1 cellular context compared by ENCODE assay signal in the genomic region with DNA sequence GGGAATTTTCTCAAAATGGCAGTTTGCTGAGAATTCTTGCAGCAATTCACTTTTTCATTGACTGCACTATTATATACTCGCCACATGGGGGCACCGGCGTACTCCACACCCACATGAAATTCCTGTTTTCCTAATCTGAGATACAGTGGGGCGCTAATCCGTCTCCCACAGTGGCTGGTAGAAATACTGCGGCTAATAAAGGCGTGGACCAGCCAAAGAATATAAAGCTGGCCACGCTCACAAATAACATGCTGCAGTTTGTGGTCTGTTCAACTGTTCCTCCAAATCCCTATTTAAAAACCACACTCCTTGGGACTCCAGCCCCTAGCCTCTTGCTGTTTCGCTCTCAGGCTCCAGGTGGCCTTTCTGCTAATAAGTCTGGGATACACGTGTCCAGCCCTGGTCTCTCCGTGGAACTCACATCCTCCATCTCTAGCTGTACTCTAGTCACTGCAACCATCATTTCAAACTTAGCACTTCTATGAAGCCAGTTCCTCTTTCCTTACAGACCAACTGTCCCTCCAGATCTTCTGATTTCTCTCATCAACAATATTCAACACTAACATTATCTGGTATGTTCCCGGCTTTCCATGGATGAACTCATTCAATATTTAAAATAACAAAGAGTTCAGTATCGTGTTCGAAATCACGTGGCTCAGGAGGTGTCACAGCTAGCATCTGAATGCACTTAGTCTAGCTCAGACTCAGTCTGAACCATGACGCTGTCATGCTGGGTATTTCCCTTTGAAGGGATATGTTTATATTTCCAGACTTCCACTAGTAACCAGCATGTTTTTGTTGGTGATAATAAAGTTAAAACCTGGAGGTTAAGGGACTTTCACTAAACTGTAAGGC.
A peak's percentile ranks its signal among the peaks of the same experiment; 100 is the strongest.
TF ChIP-seq lines count a peak whose summit lies in the region.

No MANE protein-coding gene starts in this region.

TF ChIP-seq in K562, 482 proteins besides CTCF, POLR2A, EP300 and RAD21 (continued from another document and continues in another):
- TF ChIP-seq, protein P1, sequence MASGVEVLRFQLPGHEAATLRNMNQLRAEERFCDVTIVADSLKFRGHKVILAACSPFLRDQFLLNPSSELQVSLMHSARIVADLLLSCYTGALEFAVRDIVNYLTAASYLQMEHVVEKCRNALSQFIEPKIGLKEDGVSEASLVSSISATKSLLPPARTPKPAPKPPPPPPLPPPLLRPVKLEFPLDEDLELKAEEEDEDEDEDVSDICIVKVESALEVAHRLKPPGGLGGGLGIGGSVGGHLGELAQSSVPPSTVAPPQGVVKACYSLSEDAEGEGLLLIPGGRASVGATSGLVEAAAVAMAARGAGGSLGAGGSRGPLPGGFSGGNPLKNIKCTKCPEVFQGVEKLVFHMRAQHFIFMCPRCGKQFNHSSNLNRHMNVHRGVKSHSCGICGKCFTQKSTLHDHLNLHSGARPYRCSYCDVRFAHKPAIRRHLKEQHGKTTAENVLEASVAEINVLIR (CRISPR knock-in tag; IDR thresholded peaks at IDR 0.05): no peak
- TF ChIP-seq MYC (IDR thresholded peaks at IDR 0.05; ENCODE audit: low read depth, low read length) (peak; percentile 74; the same call in 1 of the 2 replicates), MYC (CRISPR knock-in tag; IDR thresholded peaks at IDR 0.05; ENCODE audit: borderline replicate concordance, low read depth) (no peak), RAD51 (IDR thresholded peaks at IDR 0.05; ENCODE audit: borderline replicate concordance, low read depth) (no peak), TAF1 (IDR thresholded peaks at IDR 0.05; ENCODE audit: control insufficient read depth, extremely low read depth, insufficient read depth, low read length, severe bottlenecking) (no peak), MXI1 (IDR thresholded peaks at IDR 0.05; ENCODE audit: low read depth, low read length) (no peak), NRF1 (conservative IDR thresholded peaks at IDR 0.05 in 1 of 2, IDR thresholded peaks at IDR 0.05 in 1 of 2) (0 out of 4 replicates have a peak, but pooled peaks of 1 of the 2 experiments have one; percentile 11), ZKSCAN3 (CRISPR knock-in tag; IDR thresholded peaks at IDR 0.05) (no peak), POU5F1 (IDR thresholded peaks at IDR 0.05; ENCODE audit: borderline replicate concordance, low read depth, low read length, partially characterized antibody) (no peak), LARP7 (IDR thresholded peaks at IDR 0.05) (no peak), ARID2 (IDR thresholded peaks at IDR 0.05) (0 out of 2 replicates have a peak, but pooled peaks have one; percentile 41), ZNF174 (CRISPR knock-in tag; IDR thresholded peaks at IDR 0.05) (no peak), SREBF1 (IDR thresholded peaks at IDR 0.05; ENCODE audit: borderline replicate concordance, low read depth, low read length) (no peak), FOXJ3 (CRISPR knock-in tag; IDR thresholded peaks at IDR 0.05) (no peak), E2F3 (CRISPR knock-in tag; IDR thresholded peaks at IDR 0.05) (no peak), ASH1L (IDR thresholded peaks at IDR 0.05; ENCODE audit: borderline replicate concordance, low read depth, partially characterized antibody) (no peak), HNRNPUL1 (IDR thresholded peaks at IDR 0.05; ENCODE audit: low read length) (no peak), TCFL5 (CRISPR knock-in tag; conservative IDR thresholded peaks at IDR 0.05) (0 out of 2 replicates have a peak, but pooled peaks have one; percentile 14), PYGO2 (tag; IDR thresholded peaks at IDR 0.05) (no peak), CREBBP (IDR thresholded peaks at IDR 0.05; ENCODE audit: low read depth, low read length) (no peak), CXXC5 (CRISPR knock-in tag; IDR thresholded peaks at IDR 0.05) (0 out of 2 replicates have a peak, but pooled peaks have one; percentile 26), ZNF644 (tag; IDR thresholded peaks at IDR 0.05; ENCODE audit: low read depth) (no peak), ZNF408 (CRISPR knock-in tag; IDR thresholded peaks at IDR 0.05; ENCODE audit: low read depth) (no peak), ZNF583 (CRISPR knock-in tag; IDR thresholded peaks at IDR 0.05) (no peak), BRCA1 (IDR thresholded peaks at IDR 0.05) (no peak), BRCA1 (CRISPR knock-in tag; IDR thresholded peaks at IDR 0.05) (no peak), KLF13 (tag; IDR thresholded peaks at IDR 0.05; ENCODE audit: borderline replicate concordance, low read depth) (no peak), RCOR1 (IDR thresholded peaks at IDR 0.05; ENCODE audit: borderline replicate concordance in 1 of 2, low read depth in 2 of 2, low read length in 2 of 2) (no peak; a peak in 1 of 4 replicates), MAFK (IDR thresholded peaks at IDR 0.05; ENCODE audit: low read length) (no peak), MED1 (CRISPR knock-in tag; IDR thresholded peaks at IDR 0.05; ENCODE audit: borderline replicate concordance) (no peak), ZNF24 (IDR thresholded peaks at IDR 0.05) (peak; percentile 56; the same call in 1 of the 2 replicates), JUND (IDR thresholded peaks at IDR 0.05; ENCODE audit: borderline replicate concordance, low read depth, low read length) (no peak), JUND (tag; IDR thresholded peaks at IDR 0.05; ENCODE audit: borderline replicate concordance, low read depth, low read length) (no peak), PURB (CRISPR knock-in tag; IDR thresholded peaks at IDR 0.05; ENCODE audit: low read depth) (no peak), TEAD2 (tag; IDR thresholded peaks at IDR 0.05) (peak; percentile 55; the same call in 1 of the 2 replicates), CHD2 (IDR thresholded peaks at IDR 0.05; ENCODE audit: low read depth, low read length) (no peak), CEBPB (tag; IDR thresholded peaks at IDR 0.05) (0 out of 2 replicates have a peak, but pooled peaks have one; percentile 6), PRPF4 (IDR thresholded peaks at IDR 0.05; ENCODE audit: insufficient read depth, low read depth, low read length, poor library complexity, severe bottlenecking) (no peak), KDM5B (IDR thresholded peaks at IDR 0.05; ENCODE audit: insufficient replicate concordance, low read depth, low read length) (no peak), ZFPM2 (CRISPR knock-in tag; IDR thresholded peaks at IDR 0.05) (no peak), CBX3 (IDR thresholded peaks at IDR 0.05; ENCODE audit: borderline replicate concordance in 1 of 2, low read length in 2 of 2) (no peak), BDP1 (IDR thresholded peaks at IDR 0.05; ENCODE audit: insufficient read depth, insufficient read length) (no peak)
- TF ChIP-seq, protein P2, sequence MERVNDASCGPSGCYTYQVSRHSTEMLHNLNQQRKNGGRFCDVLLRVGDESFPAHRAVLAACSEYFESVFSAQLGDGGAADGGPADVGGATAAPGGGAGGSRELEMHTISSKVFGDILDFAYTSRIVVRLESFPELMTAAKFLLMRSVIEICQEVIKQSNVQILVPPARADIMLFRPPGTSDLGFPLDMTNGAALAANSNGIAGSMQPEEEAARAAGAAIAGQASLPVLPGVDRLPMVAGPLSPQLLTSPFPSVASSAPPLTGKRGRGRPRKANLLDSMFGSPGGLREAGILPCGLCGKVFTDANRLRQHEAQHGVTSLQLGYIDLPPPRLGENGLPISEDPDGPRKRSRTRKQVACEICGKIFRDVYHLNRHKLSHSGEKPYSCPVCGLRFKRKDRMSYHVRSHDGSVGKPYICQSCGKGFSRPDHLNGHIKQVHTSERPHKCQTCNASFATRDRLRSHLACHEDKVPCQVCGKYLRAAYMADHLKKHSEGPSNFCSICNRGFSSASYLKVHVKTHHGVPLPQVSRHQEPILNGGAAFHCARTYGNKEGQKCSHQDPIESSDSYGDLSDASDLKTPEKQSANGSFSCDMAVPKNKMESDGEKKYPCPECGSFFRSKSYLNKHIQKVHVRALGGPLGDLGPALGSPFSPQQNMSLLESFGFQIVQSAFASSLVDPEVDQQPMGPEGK (CRISPR knock-in tag; IDR thresholded peaks at IDR 0.05; ENCODE audit: borderline replicate concordance): no peak
- TF ChIP-seq, protein P3, sequence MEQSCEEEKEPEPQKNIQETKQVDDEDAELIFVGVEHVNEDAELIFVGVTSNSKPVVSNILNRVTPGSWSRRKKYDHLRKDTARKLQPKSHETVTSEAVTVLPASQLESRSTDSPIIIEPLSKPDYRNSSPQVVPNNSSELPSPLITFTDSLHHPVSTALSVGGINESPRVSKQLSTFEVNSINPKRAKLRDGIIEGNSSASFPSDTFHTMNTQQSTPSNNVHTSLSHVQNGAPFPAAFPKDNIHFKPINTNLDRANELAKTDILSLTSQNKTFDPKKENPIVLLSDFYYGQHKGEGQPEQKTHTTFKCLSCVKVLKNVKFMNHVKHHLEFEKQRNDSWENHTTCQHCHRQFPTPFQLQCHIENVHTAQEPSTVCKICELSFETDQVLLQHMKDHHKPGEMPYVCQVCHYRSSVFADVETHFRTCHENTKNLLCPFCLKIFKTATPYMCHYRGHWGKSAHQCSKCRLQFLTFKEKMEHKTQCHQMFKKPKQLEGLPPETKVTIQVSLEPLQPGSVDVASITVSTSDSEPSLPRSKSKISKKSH (CRISPR knock-in tag; IDR thresholded peaks at IDR 0.05): no peak
- TF ChIP-seq, protein P4, sequence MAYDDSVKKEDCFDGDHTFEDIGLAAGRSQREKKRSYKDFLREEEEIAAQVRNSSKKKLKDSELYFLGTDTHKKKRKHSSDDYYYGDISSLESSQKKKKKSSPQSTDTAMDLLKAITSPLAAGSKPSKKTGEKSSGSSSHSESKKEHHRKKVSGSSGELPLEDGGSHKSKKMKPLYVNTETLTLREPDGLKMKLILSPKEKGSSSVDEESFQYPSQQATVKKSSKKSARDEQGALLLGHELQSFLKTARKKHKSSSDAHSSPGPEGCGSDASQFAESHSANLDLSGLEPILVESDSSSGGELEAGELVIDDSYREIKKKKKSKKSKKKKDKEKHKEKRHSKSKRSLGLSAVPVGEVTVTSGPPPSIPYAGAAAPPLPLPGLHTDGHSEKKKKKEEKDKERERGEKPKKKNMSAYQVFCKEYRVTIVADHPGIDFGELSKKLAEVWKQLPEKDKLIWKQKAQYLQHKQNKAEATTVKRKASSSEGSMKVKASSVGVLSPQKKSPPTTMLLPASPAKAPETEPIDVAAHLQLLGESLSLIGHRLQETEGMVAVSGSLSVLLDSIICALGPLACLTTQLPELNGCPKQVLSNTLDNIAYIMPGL (CRISPR knock-in tag; IDR thresholded peaks at IDR 0.05): no peak
- TF ChIP-seq, protein P5, sequence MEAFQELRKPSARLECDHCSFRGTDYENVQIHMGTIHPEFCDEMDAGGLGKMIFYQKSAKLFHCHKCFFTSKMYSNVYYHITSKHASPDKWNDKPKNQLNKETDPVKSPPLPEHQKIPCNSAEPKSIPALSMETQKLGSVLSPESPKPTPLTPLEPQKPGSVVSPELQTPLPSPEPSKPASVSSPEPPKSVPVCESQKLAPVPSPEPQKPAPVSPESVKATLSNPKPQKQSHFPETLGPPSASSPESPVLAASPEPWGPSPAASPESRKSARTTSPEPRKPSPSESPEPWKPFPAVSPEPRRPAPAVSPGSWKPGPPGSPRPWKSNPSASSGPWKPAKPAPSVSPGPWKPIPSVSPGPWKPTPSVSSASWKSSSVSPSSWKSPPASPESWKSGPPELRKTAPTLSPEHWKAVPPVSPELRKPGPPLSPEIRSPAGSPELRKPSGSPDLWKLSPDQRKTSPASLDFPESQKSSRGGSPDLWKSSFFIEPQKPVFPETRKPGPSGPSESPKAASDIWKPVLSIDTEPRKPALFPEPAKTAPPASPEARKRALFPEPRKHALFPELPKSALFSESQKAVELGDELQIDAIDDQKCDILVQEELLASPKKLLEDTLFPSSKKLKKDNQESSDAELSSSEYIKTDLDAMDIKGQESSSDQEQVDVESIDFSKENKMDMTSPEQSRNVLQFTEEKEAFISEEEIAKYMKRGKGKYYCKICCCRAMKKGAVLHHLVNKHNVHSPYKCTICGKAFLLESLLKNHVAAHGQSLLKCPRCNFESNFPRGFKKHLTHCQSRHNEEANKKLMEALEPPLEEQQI (IDR thresholded peaks at IDR 0.05): no peak
- TF ChIP-seq, protein P6, sequence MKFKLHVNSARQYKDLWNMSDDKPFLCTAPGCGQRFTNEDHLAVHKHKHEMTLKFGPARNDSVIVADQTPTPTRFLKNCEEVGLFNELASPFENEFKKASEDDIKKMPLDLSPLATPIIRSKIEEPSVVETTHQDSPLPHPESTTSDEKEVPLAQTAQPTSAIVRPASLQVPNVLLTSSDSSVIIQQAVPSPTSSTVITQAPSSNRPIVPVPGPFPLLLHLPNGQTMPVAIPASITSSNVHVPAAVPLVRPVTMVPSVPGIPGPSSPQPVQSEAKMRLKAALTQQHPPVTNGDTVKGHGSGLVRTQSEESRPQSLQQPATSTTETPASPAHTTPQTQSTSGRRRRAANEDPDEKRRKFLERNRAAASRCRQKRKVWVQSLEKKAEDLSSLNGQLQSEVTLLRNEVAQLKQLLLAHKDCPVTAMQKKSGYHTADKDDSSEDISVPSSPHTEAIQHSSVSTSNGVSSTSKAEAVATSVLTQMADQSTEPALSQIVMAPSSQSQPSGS (CRISPR knock-in tag; IDR thresholded peaks at IDR 0.05): no peak
- TF ChIP-seq, protein P7, sequence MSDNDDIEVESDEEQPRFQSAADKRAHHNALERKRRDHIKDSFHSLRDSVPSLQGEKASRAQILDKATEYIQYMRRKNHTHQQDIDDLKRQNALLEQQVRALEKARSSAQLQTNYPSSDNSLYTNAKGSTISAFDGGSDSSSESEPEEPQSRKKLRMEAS (CRISPR knock-in tag; IDR thresholded peaks at IDR 0.05): peak; percentile 42; the same call in 1 of the 2 replicates
- TF ChIP-seq, protein P8, sequence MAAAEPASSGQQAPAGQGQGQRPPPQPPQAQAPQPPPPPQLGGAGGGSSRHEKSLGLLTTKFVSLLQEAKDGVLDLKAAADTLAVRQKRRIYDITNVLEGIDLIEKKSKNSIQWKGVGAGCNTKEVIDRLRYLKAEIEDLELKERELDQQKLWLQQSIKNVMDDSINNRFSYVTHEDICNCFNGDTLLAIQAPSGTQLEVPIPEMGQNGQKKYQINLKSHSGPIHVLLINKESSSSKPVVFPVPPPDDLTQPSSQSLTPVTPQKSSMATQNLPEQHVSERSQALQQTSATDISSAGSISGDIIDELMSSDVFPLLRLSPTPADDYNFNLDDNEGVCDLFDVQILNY (CRISPR knock-in tag; IDR thresholded peaks at IDR 0.05): no peak
- TF ChIP-seq, protein P9, sequence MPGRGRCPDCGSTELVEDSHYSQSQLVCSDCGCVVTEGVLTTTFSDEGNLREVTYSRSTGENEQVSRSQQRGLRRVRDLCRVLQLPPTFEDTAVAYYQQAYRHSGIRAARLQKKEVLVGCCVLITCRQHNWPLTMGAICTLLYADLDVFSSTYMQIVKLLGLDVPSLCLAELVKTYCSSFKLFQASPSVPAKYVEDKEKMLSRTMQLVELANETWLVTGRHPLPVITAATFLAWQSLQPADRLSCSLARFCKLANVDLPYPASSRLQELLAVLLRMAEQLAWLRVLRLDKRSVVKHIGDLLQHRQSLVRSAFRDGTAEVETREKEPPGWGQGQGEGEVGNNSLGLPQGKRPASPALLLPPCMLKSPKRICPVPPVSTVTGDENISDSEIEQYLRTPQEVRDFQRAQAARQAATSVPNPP (IDR thresholded peaks at IDR 0.05; ENCODE audit: borderline replicate concordance, insufficient read depth, insufficient read length): no peak
